24 cellular contexts compared by ENCODE assay signal in the genomic region with DNA sequence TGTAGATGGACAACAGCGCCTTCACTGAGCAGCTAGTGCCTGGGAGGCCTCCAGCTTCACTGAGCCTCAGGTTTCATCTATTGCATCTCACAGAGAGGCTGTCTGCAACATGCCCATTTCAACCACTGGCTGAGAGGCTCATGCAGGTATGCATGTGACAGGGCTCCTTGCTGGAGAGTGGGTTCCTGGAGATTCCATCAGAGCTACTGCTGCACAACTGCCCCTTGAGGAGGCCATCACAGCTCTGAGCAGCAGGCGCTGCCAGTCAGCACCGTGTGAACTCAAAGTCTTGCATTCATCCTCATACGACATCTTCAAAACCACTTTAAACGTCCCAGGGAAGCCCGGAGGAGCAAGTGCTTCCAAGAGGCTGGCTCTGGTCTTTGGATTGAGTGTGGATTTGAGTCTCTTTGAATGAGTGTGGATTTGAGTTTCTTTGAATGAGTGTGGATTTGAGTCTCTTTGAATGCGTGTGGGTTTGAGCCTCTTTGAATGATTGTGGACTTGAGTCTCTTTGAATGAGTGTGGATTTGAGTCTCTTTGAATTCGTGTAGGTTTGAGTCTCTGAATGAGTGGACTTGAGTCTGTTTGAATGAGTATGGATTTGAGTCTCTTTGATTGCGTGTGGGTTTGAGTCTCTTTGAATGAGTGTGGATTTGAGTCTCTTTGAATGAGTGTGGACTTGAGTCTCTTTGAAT. TPM values are rescaled to one million over a fixed set of nuclear protein-coding genes. Genes with fewer than 3 reads are reported as not detected.
DNase-seq lines count a peak whose midpoint lies in the region; ATAC-seq and TF ChIP-seq lines count a peak whose summit lies in the region.
"Had no signal": no experiment of that assay in that cellular context is flagged by ENCODE, and none has a peak within 500 bp of the region (broad histone marks: within the 10 kb centered on the region; RNA-seq: fewer than 3 reads in every experiment).

No MANE protein-coding gene starts in this region.

- H3F3A ChIP-seq in Loucy (ENCODE audit: low read depth), result no peaks in the 10 kb centered on the region

- H3K9me3 ChIP-seq in DND-41 (ENCODE audit: insufficient read depth, low read length, severe bottlenecking), result no peaks in the 10 kb centered on the region
- H3K9me3 ChIP-seq in Loucy (ENCODE audit: insufficient read depth, low read depth, low read length), result no peaks in the 10 kb centered on the region
- H3K9me3 ChIP-seq in WERI-Rb-1 (ENCODE audit: severe bottlenecking), result peaks cover 2% of the 10 kb centered on the region
- H3K9me3 ChIP-seq: adrenal gland, breast epithelium, HAP-1 had no signal

- no peak overlapping the region for H3K4me3 Mint-ChIP-seq in activated T-helper 1 cell treated with anti-CD3 and anti-CD28 coated beads, Interleukin-12 subunit alpha, Interleukin-12 subunit beta, Interleukin-2, Interleukin-4 antibody, amounts not matched to agents 30 ng/mL and 10 ng/mL and 1 ng/mL, durations not matched to agents 14 hours and 24 hours and 36 hours
- H3K4me3 Mint-ChIP-seq: dendritic cell treated with granulocyte-macrophage colony-stimulating factor and Interleukin-4, amounts not matched to agents 40 ng/mL and 50 ng/mL, for 4 days; T-helper 17 cell had no signal

- no peaks in the 10 kb centered on the region for H3K9me3 Mint-ChIP-seq in activated T-helper 1 cell treated with anti-CD3 and anti-CD28 coated beads, Interleukin-12 subunit alpha, Interleukin-12 subunit beta, Interleukin-2, Interleukin-4 antibody, amounts not matched to agents 30 ng/mL and 10 ng/mL and 1 ng/mL, durations not matched to agents 14 hours and 24 hours and 36 hours
- H3K9me3 Mint-ChIP-seq: dendritic cell treated with granulocyte-macrophage colony-stimulating factor and Interleukin-4, amounts not matched to agents 40 ng/mL and 50 ng/mL, for 4 days had no signal

- H2AFZ ChIP-seq in DND-41 (ENCODE audit: low read depth, low read length) (no peak overlapping the region), Loucy (ENCODE audit: low read length) (no peak overlapping the region)

- peaks cover 24% of the 10 kb centered on the region for H3K4me1 ChIP-seq in DND-41 (ENCODE audit: insufficient read depth, low read length)
- H3K4me1 ChIP-seq in Loucy (ENCODE audit: insufficient read depth, low read length, poor library complexity, severe bottlenecking), result peaks cover 13% of the 10 kb centered on the region
- H3K4me1 ChIP-seq: adrenal gland, breast epithelium, HAP-1, tibial nerve had no signal

- DNase-seq in activated CD4-positive, CD25-positive, alpha-beta regulatory T cell treated with anti-CD3 and anti-CD28 coated beads, Interleukin-2, amount 50 U/mL, for 72 hours, result no peak
- peak; percentile 1 for DNase-seq in DND-41
- DNase-seq in mesenteric fat pad (ENCODE audit: low spot score), result peak; percentile 57
- DNase-seq in WERI-Rb-1, result no peak
- DNase-seq in activated T-helper 1 cell treated with anti-CD3 and anti-CD28 coated beads, Interleukin-12 subunit alpha, Interleukin-12 subunit beta, Interleukin-2, Interleukin-4 antibody, amounts not matched to agents 30 ng/mL and 10 ng/mL and 1 ng/mL, durations not matched to agents 14 hours and 24 hours and 36 hours (ENCODE audit: low spot score), result no peak
- DNase-seq: activated CD4-positive, CD25-positive, alpha-beta regulatory T cell; AML-193; COR-L47; IMR-90; left ventricle myocardium superior; NCI-H187 treated with DMSO at 0.1 percent for 48 hours; NCI-H226; PC-3; retina; T-helper 17 cell had no signal

- TF ChIP-seq CTCF in DND-41 (IDR thresholded peaks at IDR 0.05; ENCODE audit: borderline replicate concordance, extremely low read depth, low read length, poor library complexity, severe bottlenecking) (no peak), Loucy (conservative IDR thresholded peaks at IDR 0.05; ENCODE audit: low read length) (no peak), WERI-Rb-1 (IDR thresholded peaks at IDR 0.05; ENCODE audit: low read depth, low read length) (no peak)

- peaks cover 98% of the 10 kb centered on the region for H3K79me2 ChIP-seq in DND-41 (ENCODE audit: insufficient read depth, low read length)
- peaks cover 94% of the 10 kb centered on the region for H3K79me2 ChIP-seq in Loucy (ENCODE audit: insufficient read depth, low read length)

- no peak overlapping the region for H3K27ac Mint-ChIP-seq in activated T-helper 1 cell treated with anti-CD3 and anti-CD28 coated beads, Interleukin-12 subunit alpha, Interleukin-12 subunit beta, Interleukin-2, Interleukin-4 antibody, amounts not matched to agents 30 ng/mL and 10 ng/mL and 1 ng/mL, durations not matched to agents 14 hours and 24 hours and 36 hours
- H3K27ac Mint-ChIP-seq: dendritic cell treated with granulocyte-macrophage colony-stimulating factor and Interleukin-4, amounts not matched to agents 40 ng/mL and 50 ng/mL, for 4 days; T-helper 17 cell had no signal

- H3K36me3 ChIP-seq in DND-41 (ENCODE audit: insufficient read depth, low read length) (peaks cover 80% of the 10 kb centered on the region), Loucy (ENCODE audit: insufficient read depth, low read length) (peaks cover 10% of the 10 kb centered on the region; the same call in 1 of the 2 replicates), WERI-Rb-1 (no peaks in the 10 kb centered on the region)
- H3K36me3 ChIP-seq: adrenal gland, breast epithelium, HAP-1, tibial nerve had no signal

- intact Hi-C loops in activated T-helper 1 cell treated with anti-CD3 and anti-CD28 coated beads, Interleukin-12 subunit alpha, Interleukin-12 subunit beta, Interleukin-2, Interleukin-4 antibody, amounts not matched to agents 30 ng/mL and 10 ng/mL and 1 ng/mL, durations not matched to agents 14 hours and 24 hours and 36 hours (cut with micrococcal nuclease), result loop anchor here (1.0 to 10.0 kb wide), 2 partner anchors 8 to 954 kb away; no protein-coding TSS in a partner anchor

- no peaks in the 10 kb centered on the region for H3K9me2 ChIP-seq in Loucy (replicated peaks; ENCODE audit: low read depth, low read length)

- peak; percentile 81 to 83 for ATAC-seq in activated CD4-positive, CD25-positive, alpha-beta regulatory T cell treated with anti-CD3 and anti-CD28 coated beads, Interleukin-2, amount 50 U/mL, for 24 hours
- ATAC-seq in DND-41 (ENCODE audit: insufficient read depth, low read depth) (no peak), GM19452 (IDR thresholded peaks at IDR 0.05; ENCODE audit: unreplicated experiment) (no peak)
- ATAC-seq: left ventricle myocardium superior, PC-3, T-helper 17 cell had no signal

- H3K36me3 Mint-ChIP-seq in activated T-helper 1 cell treated with anti-CD3 and anti-CD28 coated beads, Interleukin-12 subunit alpha, Interleukin-12 subunit beta, Interleukin-2, Interleukin-4 antibody, amounts not matched to agents 30 ng/mL and 10 ng/mL and 1 ng/mL, durations not matched to agents 14 hours and 24 hours and 36 hours (ENCODE audit: low read depth), result peaks cover 8% of the 10 kb centered on the region

- peaks cover 1% of the 10 kb centered on the region for H3K4me1 Mint-ChIP-seq in activated T-helper 1 cell treated with anti-CD3 and anti-CD28 coated beads, Interleukin-12 subunit alpha, Interleukin-12 subunit beta, Interleukin-2, Interleukin-4 antibody, amounts not matched to agents 30 ng/mL and 10 ng/mL and 1 ng/mL, durations not matched to agents 14 hours and 24 hours and 36 hours (ENCODE audit: low read depth)

- H3K4me3 ChIP-seq in DND-41 (ENCODE audit: low read depth in 1 of 2, low read length in 2 of 2), result no peak overlapping the region
- peak overlapping the region; percentile 32 for H3K4me3 ChIP-seq in Loucy (ENCODE audit: low read length, poor library complexity, severe bottlenecking)
- H3K4me3 ChIP-seq in WERI-Rb-1 (ENCODE audit: low read depth, low read length), result no peak overlapping the region
- H3K4me3 ChIP-seq: adrenal gland, breast epithelium, HAP-1, tibial nerve had no signal

- no peak overlapping the region for H3K9ac ChIP-seq in DND-41 (ENCODE audit: low read depth, low read length)
- H3K9ac ChIP-seq in Loucy (ENCODE audit: low read depth, low read length, poor library complexity, severe bottlenecking), result no peak overlapping the region

- no peaks in the 10 kb centered on the region for H3K27me3 Mint-ChIP-seq in activated T-helper 1 cell treated with anti-CD3 and anti-CD28 coated beads, Interleukin-12 subunit alpha, Interleukin-12 subunit beta, Interleukin-2, Interleukin-4 antibody, amounts not matched to agents 30 ng/mL and 10 ng/mL and 1 ng/mL, durations not matched to agents 14 hours and 24 hours and 36 hours (ENCODE audit: insufficient read depth)
- H3K27me3 Mint-ChIP-seq: dendritic cell treated with granulocyte-macrophage colony-stimulating factor and Interleukin-4, amounts not matched to agents 40 ng/mL and 50 ng/mL, for 4 days; T-helper 17 cell had no signal

- H3K27me3 ChIP-seq in DND-41 (ENCODE audit: insufficient read depth, low read length, poor library complexity) (no peaks in the 10 kb centered on the region), Loucy (ENCODE audit: insufficient read depth, low read length, poor library complexity, severe bottlenecking) (no peaks in the 10 kb centered on the region), WERI-Rb-1 (ENCODE audit: insufficient read depth, low read depth, severe bottlenecking) (no peaks in the 10 kb centered on the region)
- H3K27me3 ChIP-seq: adrenal gland, tibial nerve had no signal

- peaks cover 83% of the 10 kb centered on the region for H4K20me1 ChIP-seq in DND-41 (ENCODE audit: insufficient read depth, low read length)
- H4K20me1 ChIP-seq in Loucy (ENCODE audit: insufficient read depth, low read length, poor library complexity, severe bottlenecking), result peaks cover 76% of the 10 kb centered on the region

- 0 out of 2 replicates have a peak overlapping the region, but pooled peaks have one; percentile 20 for H3K27ac ChIP-seq in DND-41 (ENCODE audit: low read length)
- H3K27ac ChIP-seq in WERI-Rb-1, result no peak overlapping the region
- H3K27ac ChIP-seq: 22Rv1, adrenal gland, breast epithelium, tibial nerve had no signal

- no peak overlapping the region for H3K4me2 ChIP-seq in DND-41 (ENCODE audit: insufficient read depth, low read length)
- peak overlapping the region; percentile 60 for H3K4me2 ChIP-seq in Loucy (ENCODE audit: low read depth, low read length, poor library complexity, severe bottlenecking)

RNA-seq across cellular contexts. Expression of gene P2RY8, which starts 8.7 kb away (rescaled TPM):
- total RNA-seq in mesenteric fat pad, result 2.5 TPM
- total RNA-seq in activated T-helper 1 cell treated with anti-CD3 and anti-CD28 coated beads, Interleukin-12 subunit alpha, Interleukin-12 subunit beta, Interleukin-2, Interleukin-4 antibody, amounts not matched to agents 30 ng/mL and 10 ng/mL and 1 ng/mL, durations not matched to agents 14 hours and 24 hours and 36 hours, result 20.4 and 21.8 TPM in 2 replicates
- total RNA-seq: IMR-90, PC-3 had no signal

Comparison
In these comparisons a context has a peak if more than half of its experiments do, and no peak if none do; other contexts are left out.
1. ATAC-seq: peak in activated CD4-positive, CD25-positive, alpha-beta regulatory T cell treated with anti-CD3 and anti-CD28 coated beads, Interleukin-2, amount 50 U/mL, for 24 hours (2 of 2); none in DND-41 (single experiment) and GM19452 (single experiment).
2. DNase-seq: peak in DND-41 (single experiment) and mesenteric fat pad (single experiment); none in activated CD4-positive, CD25-positive, alpha-beta regulatory T cell treated with anti-CD3 and anti-CD28 coated beads, Interleukin-2, amount 50 U/mL, for 72 hours (single experiment), WERI-Rb-1 (single experiment) and activated T-helper 1 cell treated with anti-CD3 and anti-CD28 coated beads, Interleukin-12 subunit alpha, Interleukin-12 subunit beta, Interleukin-2, Interleukin-4 antibody, amounts not matched to agents 30 ng/mL and 10 ng/mL and 1 ng/mL, durations not matched to agents 14 hours and 24 hours and 36 hours (single experiment).